ENCODE assay signal across 2 cellular contexts in the genomic region with DNA sequence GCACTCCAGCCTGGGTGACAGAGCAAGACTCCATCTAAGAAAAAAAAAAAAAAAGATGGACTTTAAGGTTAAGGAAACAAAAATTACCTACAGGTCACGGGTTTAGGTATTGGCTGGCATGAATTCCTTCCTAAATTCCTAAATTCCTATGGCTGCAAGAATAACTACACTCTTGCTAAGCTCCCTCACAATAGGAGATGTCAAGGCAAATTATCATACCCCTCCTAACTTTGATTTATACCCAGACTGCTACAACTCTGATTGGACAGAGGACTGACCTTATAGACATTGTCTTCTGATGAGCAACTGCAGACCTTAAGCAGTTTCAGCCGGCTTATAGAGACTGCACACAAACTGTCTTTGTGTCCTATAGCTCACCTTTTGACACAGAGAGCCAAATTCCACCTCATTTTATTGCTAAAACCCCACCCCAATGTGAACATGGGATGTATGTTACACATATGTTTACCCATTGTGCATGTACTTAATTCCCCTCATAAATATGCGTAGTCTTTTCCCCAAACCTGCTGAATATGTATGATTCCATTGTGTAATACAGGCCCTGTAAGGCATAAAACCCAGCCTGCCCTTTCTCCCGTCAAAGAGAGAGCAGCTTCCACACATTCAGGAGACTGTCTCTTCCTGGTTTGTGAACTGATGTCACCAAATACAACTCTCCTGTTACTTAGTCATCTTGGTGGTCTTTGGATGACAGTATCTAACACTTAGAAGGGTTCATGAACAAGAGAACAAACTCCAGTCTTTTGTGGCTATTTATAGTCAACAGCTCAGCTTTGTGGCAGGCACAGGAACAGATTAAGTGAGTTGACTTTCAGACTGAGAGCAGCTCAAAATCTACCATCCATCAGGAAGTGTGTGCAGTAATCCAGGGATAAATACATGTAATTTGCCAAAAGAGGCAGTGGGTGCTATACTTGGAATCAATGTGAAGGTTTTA.
A peak's percentile ranks its signal among the peaks of the same experiment; 100 is the strongest.
TF ChIP-seq lines count a peak whose summit lies in the region.

No MANE protein-coding gene starts in this region.

TF ChIP-seq in HepG2, 621 proteins besides CTCF, POLR2A, EP300 and RAD21:
- no peak for TF ChIP-seq RAD51 (IDR thresholded peaks at IDR 0.05; ENCODE audit: borderline replicate concordance)
- TF ChIP-seq HMGA1 (CRISPR knock-in tag; conservative IDR thresholded peaks at IDR 0.05): no peak
- peak; percentile 31; the same call in 1 of the 2 replicates for TF ChIP-seq CEBPB (IDR thresholded peaks at IDR 0.05; ENCODE audit: borderline replicate concordance, low read depth, low read length)
- TF ChIP-seq MTF2 (CRISPR knock-in tag; IDR thresholded peaks at IDR 0.05; ENCODE audit: borderline replicate concordance): no peak
- no peak for TF ChIP-seq HNRNPL (IDR thresholded peaks at IDR 0.05; ENCODE audit: low read depth, low read length)
- TF ChIP-seq ELF1 (CRISPR knock-in tag; IDR thresholded peaks at IDR 0.05): peak; percentile 35; the same call in 1 of the 2 replicates
- TF ChIP-seq, protein P1, sequence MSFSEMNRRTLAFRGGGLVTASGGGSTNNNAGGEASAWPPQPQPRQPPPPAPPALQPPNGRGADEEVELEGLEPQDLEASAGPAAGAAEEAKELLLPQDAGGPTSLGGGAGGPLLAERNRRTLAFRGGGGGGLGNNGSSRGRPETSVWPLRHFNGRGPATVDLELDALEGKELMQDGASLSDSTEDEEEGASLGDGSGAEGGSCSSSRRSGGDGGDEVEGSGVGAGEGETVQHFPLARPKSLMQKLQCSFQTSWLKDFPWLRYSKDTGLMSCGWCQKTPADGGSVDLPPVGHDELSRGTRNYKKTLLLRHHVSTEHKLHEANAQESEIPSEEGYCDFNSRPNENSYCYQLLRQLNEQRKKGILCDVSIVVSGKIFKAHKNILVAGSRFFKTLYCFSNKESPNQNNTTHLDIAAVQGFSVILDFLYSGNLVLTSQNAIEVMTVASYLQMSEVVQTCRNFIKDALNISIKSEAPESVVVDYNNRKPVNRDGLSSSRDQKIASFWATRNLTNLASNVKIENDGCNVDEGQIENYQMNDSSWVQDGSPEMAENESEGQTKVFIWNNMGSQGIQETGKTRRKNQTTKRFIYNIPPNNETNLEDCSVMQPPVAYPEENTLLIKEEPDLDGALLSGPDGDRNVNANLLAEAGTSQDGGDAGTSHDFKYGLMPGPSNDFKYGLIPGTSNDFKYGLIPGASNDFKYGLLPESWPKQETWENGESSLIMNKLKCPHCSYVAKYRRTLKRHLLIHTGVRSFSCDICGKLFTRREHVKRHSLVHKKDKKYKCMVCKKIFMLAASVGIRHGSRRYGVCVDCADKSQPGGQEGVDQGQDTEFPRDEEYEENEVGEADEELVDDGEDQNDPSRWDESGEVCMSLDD (CRISPR knock-in tag; IDR thresholded peaks at IDR 0.05; ENCODE audit: borderline replicate concordance): no peak
- TF ChIP-seq HMG20A (CRISPR knock-in tag; IDR thresholded peaks at IDR 0.05; ENCODE audit: borderline replicate concordance): 0 out of 2 replicates have a peak, but pooled peaks have one; percentile 7
- TF ChIP-seq MIXL1 (CRISPR knock-in tag; IDR thresholded peaks at IDR 0.05): no peak
- TF ChIP-seq ELF4 (CRISPR knock-in tag; IDR thresholded peaks at IDR 0.05; ENCODE audit: borderline replicate concordance): 0 out of 2 replicates have a peak, but pooled peaks have one; percentile 18
- no peak for TF ChIP-seq FLYWCH1 (CRISPR knock-in tag; IDR thresholded peaks at IDR 0.05)
- no peak for TF ChIP-seq HHEX (CRISPR knock-in tag; IDR thresholded peaks at IDR 0.05)
- peak; percentile 24; the same call in 1 of the 2 replicates for TF ChIP-seq CREB1 (IDR thresholded peaks at IDR 0.05)
- TF ChIP-seq CREB1 (CRISPR knock-in tag; IDR thresholded peaks at IDR 0.05): no peak
- TF ChIP-seq, protein P2, sequence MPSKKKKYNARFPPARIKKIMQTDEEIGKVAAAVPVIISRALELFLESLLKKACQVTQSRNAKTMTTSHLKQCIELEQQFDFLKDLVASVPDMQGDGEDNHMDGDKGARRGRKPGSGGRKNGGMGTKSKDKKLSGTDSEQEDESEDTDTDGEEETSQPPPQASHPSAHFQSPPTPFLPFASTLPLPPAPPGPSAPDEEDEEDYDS (CRISPR knock-in tag; IDR thresholded peaks at IDR 0.05): 0 out of 2 replicates have a peak, but pooled peaks have one; percentile 29
- TF ChIP-seq, protein P3, sequence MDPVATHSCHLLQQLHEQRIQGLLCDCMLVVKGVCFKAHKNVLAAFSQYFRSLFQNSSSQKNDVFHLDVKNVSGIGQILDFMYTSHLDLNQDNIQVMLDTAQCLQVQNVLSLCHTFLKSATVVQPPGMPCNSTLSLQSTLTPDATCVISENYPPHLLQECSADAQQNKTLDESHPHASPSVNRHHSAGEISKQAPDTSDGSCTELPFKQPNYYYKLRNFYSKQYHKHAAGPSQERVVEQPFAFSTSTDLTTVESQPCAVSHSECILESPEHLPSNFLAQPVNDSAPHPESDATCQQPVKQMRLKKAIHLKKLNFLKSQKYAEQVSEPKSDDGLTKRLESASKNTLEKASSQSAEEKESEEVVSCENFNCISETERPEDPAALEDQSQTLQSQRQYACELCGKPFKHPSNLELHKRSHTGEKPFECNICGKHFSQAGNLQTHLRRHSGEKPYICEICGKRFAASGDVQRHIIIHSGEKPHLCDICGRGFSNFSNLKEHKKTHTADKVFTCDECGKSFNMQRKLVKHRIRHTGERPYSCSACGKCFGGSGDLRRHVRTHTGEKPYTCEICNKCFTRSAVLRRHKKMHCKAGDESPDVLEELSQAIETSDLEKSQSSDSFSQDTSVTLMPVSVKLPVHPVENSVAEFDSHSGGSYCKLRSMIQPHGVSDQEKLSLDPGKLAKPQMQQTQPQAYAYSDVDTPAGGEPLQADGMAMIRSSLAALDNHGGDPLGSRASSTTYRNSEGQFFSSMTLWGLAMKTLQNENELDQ (CRISPR knock-in tag; IDR thresholded peaks at IDR 0.05; ENCODE audit: borderline replicate concordance): no peak
- TF ChIP-seq RARA (CRISPR knock-in tag; IDR thresholded peaks at IDR 0.05): no peak
- TF ChIP-seq HES4 (CRISPR knock-in tag; IDR thresholded peaks at IDR 0.05; ENCODE audit: borderline replicate concordance): no peak
- no peak for TF ChIP-seq ZNF234 (CRISPR knock-in tag; conservative IDR thresholded peaks at IDR 0.05)
- TF ChIP-seq ELF3 (CRISPR knock-in tag; IDR thresholded peaks at IDR 0.05): 0 out of 2 replicates have a peak, but pooled peaks have one; percentile 33
- TF ChIP-seq ZNF24 (IDR thresholded peaks at IDR 0.05): no peak
- TF ChIP-seq ZFP41 (CRISPR knock-in tag; IDR thresholded peaks at IDR 0.05; ENCODE audit: borderline replicate concordance): no peak
- TF ChIP-seq SAP130 (CRISPR knock-in tag; IDR thresholded peaks at IDR 0.05; ENCODE audit: low read depth): 0 out of 2 replicates have a peak, but pooled peaks have one; percentile 6
- TF ChIP-seq DPF2 (CRISPR knock-in tag; IDR thresholded peaks at IDR 0.05; ENCODE audit: borderline replicate concordance, low read depth): no peak
- no peak for TF ChIP-seq MBD4 (IDR thresholded peaks at IDR 0.05; ENCODE audit: borderline replicate concordance, low read length)

TF ChIP-seq in K562, 482 proteins besides CTCF, POLR2A, EP300 and RAD21:
- TF ChIP-seq MEIS2 (IDR thresholded peaks at IDR 0.05; ENCODE audit: partially characterized antibody) (peak; percentile 51), DIDO1 (tag; IDR thresholded peaks at IDR 0.05; ENCODE audit: low read depth) (no peak), EGR1 (conservative IDR thresholded peaks at IDR 0.05) (no peak)
- TF ChIP-seq, protein P4, sequence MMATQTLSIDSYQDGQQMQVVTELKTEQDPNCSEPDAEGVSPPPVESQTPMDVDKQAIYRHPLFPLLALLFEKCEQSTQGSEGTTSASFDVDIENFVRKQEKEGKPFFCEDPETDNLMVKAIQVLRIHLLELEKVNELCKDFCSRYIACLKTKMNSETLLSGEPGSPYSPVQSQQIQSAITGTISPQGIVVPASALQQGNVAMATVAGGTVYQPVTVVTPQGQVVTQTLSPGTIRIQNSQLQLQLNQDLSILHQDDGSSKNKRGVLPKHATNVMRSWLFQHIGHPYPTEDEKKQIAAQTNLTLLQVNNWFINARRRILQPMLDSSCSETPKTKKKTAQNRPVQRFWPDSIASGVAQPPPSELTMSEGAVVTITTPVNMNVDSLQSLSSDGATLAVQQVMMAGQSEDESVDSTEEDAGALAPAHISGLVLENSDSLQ (IDR thresholded peaks at IDR 0.05): peak; percentile 47; the same call in 1 of the 2 replicates
